ENCODE assay signal across 15 cellular contexts in genomic region chr3:113536627-113537101, GRCh38. TPM values are rescaled to one million over a fixed set of nuclear protein-coding genes. Genes with fewer than 3 reads are reported as not detected.
DNase-seq lines count a peak whose midpoint lies in the region; ATAC-seq and TF ChIP-seq lines count a peak whose summit lies in the region.
"Had no signal": no experiment of that assay in that cellular context is flagged by ENCODE, and none has a peak within 500 bp of the region (broad histone marks: within the 10 kb centered on the region; RNA-seq: fewer than 3 reads in every experiment).

No MANE protein-coding gene starts in this region.

- no peaks in the 10 kb centered on the region for H3K79me1 ChIP-seq in neuronal stem cell (ENCODE audit: low read depth, low read length)

- no peaks in the 10 kb centered on the region for H3K9me3 ChIP-seq in CD8-positive, alpha-beta T cell (ENCODE audit: low read length)
- no peaks in the 10 kb centered on the region for H3K9me3 ChIP-seq in mucosa of rectum (ENCODE audit: control insufficient read depth in 2 of 2, low read length in 2 of 2)
- H3K9me3 ChIP-seq in neuronal stem cell (replicated peaks in 1 of 2; ENCODE audit: control insufficient read depth in 2 of 2, insufficient read depth in 1 of 2, low read depth in 1 of 2, low read length in 2 of 2), result no peaks in the 10 kb centered on the region
- H3K9me3 ChIP-seq: testis had no signal

- H3K14ac ChIP-seq in neuronal stem cell (ENCODE audit: low read length), result no peak overlapping the region

- H3K4me1 ChIP-seq in CD8-positive, alpha-beta T cell (ENCODE audit: insufficient read depth, low read length), result peaks cover 37% of the 10 kb centered on the region
- H3K4me1 ChIP-seq in mucosa of rectum (ENCODE audit: control insufficient read depth in 2 of 2, insufficient read depth in 2 of 2, low read length in 2 of 2) (peaks cover 30 to 31% of the 10 kb centered on the region in 2 donors), neuronal stem cell (ENCODE audit: control insufficient read depth in 2 of 2, insufficient read depth in 1 of 2, low read depth in 1 of 2, low read length in 2 of 2) (peaks cover 3% of the 10 kb centered on the region in 2 donors)

- intact Hi-C loops in CD8-positive, alpha-beta T cell (cut with DNase I, micrococcal nuclease), result loop anchor here in 1 of 2 experiments (10.0 kb wide), 3 partner anchors 408 to 1608 kb away; partner anchors contain the start of genes ZBTB20 and ZDHHC23
- intact Hi-C loops in MCF 10A (cut with micrococcal nuclease), result no loop called here

- no peak for DNase-seq in CD8-positive, alpha-beta T cell
- DNase-seq in HT-29 (ENCODE audit: low spot score) (peak; percentile 97), MCF 10A (ENCODE audit: unreplicated experiment) (peak; percentile 86), neuronal stem cell (ENCODE audit: low spot score) (no peak), NCI-H1436 treated with DMSO at 0.1 percent for 48 hours (lab: John Stamatoyannopoulos, UW) (no peak), erythroblast (lab: John Stamatoyannopoulos, UW) (no peak)
- no peak for DNase-seq in stimulated activated CD4-positive, alpha-beta T cell treated with anti-CD3 and anti-CD28 coated beads, Interleukin-4, amount 100 ng/mL, for 1 hour
- DNase-seq: DMS79 treated with DMSO at 0.1 percent for 48 hours, islet precursor cell, NCI-H524 treated with DMSO at 0.1 percent for 48 hours, testis had no signal

- no peaks in the 10 kb centered on the region for H3K27me3 ChIP-seq in CD8-positive, alpha-beta T cell (ENCODE audit: insufficient read depth, low read length)
- H3K27me3 ChIP-seq in mucosa of rectum (ENCODE audit: control insufficient read depth in 2 of 2, insufficient read depth in 2 of 2, low read length in 2 of 2), result no peaks in the 10 kb centered on the region
- H3K27me3 ChIP-seq in neuronal stem cell (ENCODE audit: control insufficient read depth in 3 of 3, insufficient read depth in 3 of 3, low read depth in 1 of 3, low read length in 3 of 3), result peaks cover 7 to 68% (median 39%) of the 10 kb centered on the region in 3 experiments
- H3K27me3 ChIP-seq: testis had no signal

- no peaks in the 10 kb centered on the region for H3K9me3 Mint-ChIP-seq in CD8-positive, alpha-beta T cell
- H3K9me3 Mint-ChIP-seq in MCF 10A (ENCODE audit: unreplicated experiment), result no peaks in the 10 kb centered on the region
- H3K9me3 Mint-ChIP-seq: IgD-negative memory B cell had no signal

- BruUV-seq in MCF 10A (replicated peaks; lab: Mats Ljungman, UMichigan), result no TSS peak

- no peak overlapping the region for H2BK120ac ChIP-seq in neuronal stem cell (ENCODE audit: low read depth, low read length)

- no peak overlapping the region for H3K4me2 ChIP-seq in neuronal stem cell (ENCODE audit: insufficient read depth, low read length, poor library complexity, severe bottlenecking)

- no peak overlapping the region for H2AK5ac ChIP-seq in neuronal stem cell (ENCODE audit: low read depth, low read length)

- no peaks in the 10 kb centered on the region for H3K27me3 Mint-ChIP-seq in CD8-positive, alpha-beta T cell (ENCODE audit: low read depth)
- peaks cover 27% of the 10 kb centered on the region for H3K27me3 Mint-ChIP-seq in MCF 10A (ENCODE audit: insufficient read depth, unreplicated experiment)
- H3K27me3 Mint-ChIP-seq: IgD-negative memory B cell had no signal

- H3K23ac ChIP-seq in neuronal stem cell (ENCODE audit: low read depth, low read length, poor library complexity), result no peak overlapping the region

- H3K4me1 Mint-ChIP-seq in CD8-positive, alpha-beta T cell (ENCODE audit: low read depth), result peaks cover 64% of the 10 kb centered on the region
- peaks cover 26% of the 10 kb centered on the region for H3K4me1 Mint-ChIP-seq in MCF 10A (ENCODE audit: insufficient read depth, unreplicated experiment)

- TF ChIP-seq POLR2A in erythroblast (IDR thresholded peaks at IDR 0.05; ENCODE audit: low read length), result no peak

- H2BK15ac ChIP-seq in neuronal stem cell (ENCODE audit: low read length), result no peak overlapping the region

- H4K91ac ChIP-seq in neuronal stem cell (ENCODE audit: low read depth, low read length, poor library complexity), result no peak overlapping the region

- peak overlapping the region; percentile 51 for H3K4me3 Mint-ChIP-seq in CD8-positive, alpha-beta T cell
- no peak overlapping the region for H3K4me3 Mint-ChIP-seq in MCF 10A (ENCODE audit: unreplicated experiment)
- H3K4me3 Mint-ChIP-seq: brain had no signal

- no peaks in the 10 kb centered on the region for H3K36me3 ChIP-seq in CD8-positive, alpha-beta T cell (ENCODE audit: insufficient read depth, low read length)
- H3K36me3 ChIP-seq in mucosa of rectum (ENCODE audit: control insufficient read depth in 2 of 2, insufficient read depth in 2 of 2, low read length in 2 of 2) (no peaks in the 10 kb centered on the region), neuronal stem cell (replicated peaks in 1 of 2; ENCODE audit: control insufficient read depth in 2 of 2, insufficient read depth in 2 of 2, low read length in 2 of 2) (no peaks in the 10 kb centered on the region)

- no peak overlapping the region for H3K4me3 ChIP-seq in CD8-positive, alpha-beta T cell (ENCODE audit: low read depth, low read length)
- H3K4me3 ChIP-seq in mucosa of rectum (ENCODE audit: low read length in 2 of 2) (no peak overlapping the region), neuronal stem cell (ENCODE audit: low read length in 2 of 2) (no peak overlapping the region)
- H3K4me3 ChIP-seq: testis had no signal

- POLR2A ChIA-PET in CD8-positive, alpha-beta T cell (lab: Charles Lee), result interaction anchor here (0.9 kb wide), 1 partner anchor 22 kb away, joined by 4 read pairs; the partner anchor contains the start of gene SPICE1
- POLR2A ChIA-PET in MCF 10A (lab: Yijun Ruan, JAX), result interaction anchor here (0.6 to 4.7 kb wide), 5 partner anchors 11 to 42 kb away, joined by 3 to 46 read pairs (median 4); partner anchors contain the start of gene SPICE1

- no peak for ATAC-seq in CD8-positive, alpha-beta T cell

- H3K36me3 Mint-ChIP-seq in CD8-positive, alpha-beta T cell, result peaks cover 74% of the 10 kb centered on the region
- no peaks in the 10 kb centered on the region for H3K36me3 Mint-ChIP-seq in MCF 10A (ENCODE audit: insufficient read depth, unreplicated experiment)
- H3K36me3 Mint-ChIP-seq: brain had no signal

- no peak overlapping the region for H2BK5ac ChIP-seq in neuronal stem cell (ENCODE audit: low read length)

- H3K9ac ChIP-seq in mucosa of rectum (ENCODE audit: low read depth in 1 of 2, low read length in 2 of 2) (peak overlapping the region in 1 of 2 donors; percentile 17), neuronal stem cell (ENCODE audit: low read depth, low read length, poor library complexity) (no peak overlapping the region)

- no peak overlapping the region for H4K8ac ChIP-seq in neuronal stem cell (ENCODE audit: low read depth, low read length)

- no peak overlapping the region for H2BK12ac ChIP-seq in neuronal stem cell (ENCODE audit: low read length)

- no peak for TF ChIP-seq CTCF in CD8-positive, alpha-beta T cell (IDR thresholded peaks at IDR 0.05)
- TF ChIP-seq CTCF in MCF 10A (IDR thresholded peaks at IDR 0.05; ENCODE audit: unreplicated experiment), result no peak

- peak overlapping the region; percentile 64 for H3K27ac Mint-ChIP-seq in CD8-positive, alpha-beta T cell
- H3K27ac Mint-ChIP-seq in MCF 10A (ENCODE audit: low read depth, unreplicated experiment), result peak overlapping the region; percentile 66
- H3K27ac Mint-ChIP-seq: brain had no signal

- CTCF ChIA-PET in CD8-positive, alpha-beta T cell (lab: Charles Lee), result interaction anchor here (0.7 to 2.2 kb wide), 6 partner anchors 22 to 43 kb away, joined by 3 to 9 read pairs (median 4); partner anchors contain the start of gene SPICE1
- CTCF ChIA-PET in MCF 10A (lab: Yijun Ruan, JAX), result interaction anchor here (0.6 to 1.3 kb wide), 7 partner anchors 21 to 521 kb away, joined by 3 to 4 read pairs (median 3); no protein-coding TSS in a partner anchor

- H3K27ac ChIP-seq in CD8-positive, alpha-beta T cell (ENCODE audit: low read depth, low read length), result no peak overlapping the region
- peak overlapping the region; percentile 64 to 67 for H3K27ac ChIP-seq in mucosa of rectum (ENCODE audit: low read depth in 2 of 2, low read length in 2 of 2)
- H3K27ac ChIP-seq in neuronal stem cell (replicated peaks; ENCODE audit: low read length), result no peak overlapping the region
- H3K27ac ChIP-seq: testis had no signal

- no peak overlapping the region for H3K18ac ChIP-seq in neuronal stem cell (ENCODE audit: low read length)

- H2AFZ ChIP-seq in neuronal stem cell (ENCODE audit: low read length), result no peak overlapping the region

- H3K4ac ChIP-seq in neuronal stem cell (ENCODE audit: low read length), result no peak overlapping the region

RNA-seq across cellular contexts. Expression of gene SIDT1, which starts 4.3 kb away (rescaled TPM):
- total RNA-seq in CD8-positive, alpha-beta T cell, result 10 to 100 TPM; 32.1 to 38.3 TPM
- total RNA-seq in HT-29 (2014; rRNA removed; shearing (Covaris generic)), result 4.8 and 5.5 TPM in 2 replicates
- 0.22 and 0.28 TPM in 2 replicates for total RNA-seq in MCF 10A (2022)
- not detected for polyA plus RNA-seq in neuronal stem cell (2013, experiment 1 of 2)
- not detected for polyA plus RNA-seq in neuronal stem cell (2013, experiment 2 of 2)
- total RNA-seq: fibroblast of lung had no signal

RNA-seq across cellular contexts. Expression of gene SPICE1, which starts 21.7 kb away (rescaled TPM):
- total RNA-seq in CD8-positive, alpha-beta T cell, result 10 to 100 TPM; 10.6 to 11.6 TPM
- total RNA-seq in HT-29 (2014; rRNA removed; shearing (Covaris generic)), result 6.0 and 11.7 TPM in 2 replicates
- total RNA-seq in MCF 10A (2022), result 5.8 and 8.9 TPM in 2 replicates
- 18.3 TPM for polyA plus RNA-seq in neuronal stem cell (2013, experiment 1 of 2)
- polyA plus RNA-seq in neuronal stem cell (2013, experiment 2 of 2), result 18.3 TPM

Comparison
In these comparisons a context has a peak if more than half of its experiments do, and no peak if none do; other contexts are left out.
1. DNase-seq: peak in HT-29 (single experiment) and MCF 10A (single experiment); none in CD8-positive, alpha-beta T cell (0 of 7), neuronal stem cell (single experiment), NCI-H1436 treated with DMSO at 0.1 percent for 48 hours (single experiment), stimulated activated CD4-positive, alpha-beta T cell treated with anti-CD3 and anti-CD28 coated beads, Interleukin-4, amount 100 ng/mL, for 1 hour (single experiment) and erythroblast (0 of 2).
2. H3K27ac ChIP-seq: peak in mucosa of rectum (2 of 2); none in CD8-positive, alpha-beta T cell (single experiment) and neuronal stem cell (single experiment).